In genomic region chrX:146921204-146921603, GRCh38 we compare ENCODE assay signal across 23 cellular contexts.
"Had no signal": no experiment of that assay in that cellular context is flagged by ENCODE, and none has a peak within 500 bp of the region (broad histone marks: within the 10 kb centered on the region; RNA-seq: fewer than 3 reads in every experiment).

No MANE protein-coding gene starts in this region.

- H3K4me2 ChIP-seq: SK-N-SH had no signal

- DNase-seq: NCI-H1092 treated with DMSO at 0.1 percent for 48 hours; NCI-H1436; NCI-H187; NCI-H2029; NCI-H2081 treated with DMSO at 0.1 percent for 48 hours; NCI-H2171; NCI-H226; NCI-H446; NCI-H510A; NCI-H524 treated with DMSO at 0.1 percent for 48 hours; NCI-H69; NCI-H774; NK-92 treated with Interleukin-12 subunit alpha and Interleukin-12 subunit beta, amount 100 ng/mL, for 24 hours; PC-3; SHP77; SK-N-SH; SW 1271; T-cell had no signal

- ATAC-seq: K562, Panc1, PC-3, T-cell had no signal

- H3K4me3 ChIP-seq: K562 had no signal

- FAIRE-seq: HTR-8/SVneo, K562 had no signal

- H3K9ac ChIP-seq: SK-N-SH had no signal

- H3K9me3 ChIP-seq: SK-N-SH had no signal

- H3K27ac ChIP-seq: HL-60, RWPE1 had no signal
